Comparison of ENCODE assay signal across 1 cellular context in the genomic region with DNA sequence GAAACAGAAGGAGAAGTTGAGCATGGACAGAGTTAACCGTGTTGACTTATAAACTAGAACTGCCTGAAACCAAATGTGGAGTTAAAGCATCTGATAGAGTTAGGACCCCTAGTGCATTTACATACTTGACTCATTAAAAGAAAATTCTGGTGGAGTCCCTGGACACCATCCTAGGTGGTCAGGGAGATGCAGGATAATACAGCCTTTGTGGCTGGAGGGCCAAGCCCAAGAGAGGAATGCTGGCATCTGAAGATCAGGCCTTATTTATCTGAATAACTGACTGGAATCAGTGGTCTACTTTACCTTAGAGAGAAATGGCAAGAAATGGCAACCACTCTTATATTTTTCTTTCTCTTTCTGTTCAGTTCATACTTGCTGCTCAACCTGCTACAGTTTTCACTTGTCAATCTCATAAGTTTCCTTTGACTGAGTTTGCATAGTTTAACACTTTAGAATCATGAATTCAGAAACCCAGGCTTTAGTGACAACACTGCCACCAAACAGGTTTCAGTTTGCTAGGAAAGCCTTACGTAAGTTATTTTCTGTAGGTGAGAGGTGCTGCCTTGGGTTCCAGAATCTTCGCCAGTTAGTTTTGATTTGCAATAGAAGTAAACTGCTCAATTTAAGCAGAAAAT.
TF ChIP-seq lines count a peak whose summit lies in the region.

No MANE protein-coding gene starts in this region.

TF ChIP-seq in GM12878, 131 proteins besides CTCF, POLR2A, EP300 and RAD21 (continued from another document):
- TF ChIP-seq CREM (IDR thresholded peaks at IDR 0.05; ENCODE audit: low read depth) (peak; percentile 29; the same call in 1 of the 2 replicates), NR2C1 (IDR thresholded peaks at IDR 0.05) (no peak), CREB1 (IDR thresholded peaks at IDR 0.05; ENCODE audit: low read depth) (0 out of 2 replicates have a peak, but pooled peaks have one; percentile 20)
TF ChIP-seq in GM12878: peak in this region for 4.
